Comparison of ENCODE assay signal across 8 cellular contexts in genomic region chr18:47150029-47150823, GRCh38. TPM values are rescaled to one million over a fixed set of nuclear protein-coding genes. Genes with fewer than 3 reads are reported as not detected.
DNase-seq lines count a peak whose midpoint lies in the region; ATAC-seq and TF ChIP-seq lines count a peak whose summit lies in the region.

A gene with protein sequence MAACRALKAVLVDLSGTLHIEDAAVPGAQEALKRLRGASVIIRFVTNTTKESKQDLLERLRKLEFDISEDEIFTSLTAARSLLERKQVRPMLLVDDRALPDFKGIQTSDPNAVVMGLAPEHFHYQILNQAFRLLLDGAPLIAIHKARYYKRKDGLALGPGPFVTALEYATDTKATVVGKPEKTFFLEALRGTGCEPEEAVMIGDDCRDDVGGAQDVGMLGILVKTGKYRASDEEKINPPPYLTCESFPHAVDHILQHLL (minus strand): TSS chr18:47150500. CDS start chr18:47136439, 14,061 bp downstream.

- H3K4ac ChIP-seq in trophoblast cell (ENCODE audit: low read depth, low read length): peak within 1 kb of the TSS; percentile 70

- peak; percentile 98 for ATAC-seq in Right ventricle myocardium superior (ENCODE audit: poor library complexity)

- H3K4me1 ChIP-seq in trophoblast cell (ENCODE audit: control insufficient read depth in 1 of 2, insufficient read depth in 2 of 2, low read length in 2 of 2) (peaks cover 6 to 10% of the 10 kb centered on the region in 2 experiments), tibial nerve (peaks cover 0 to 30% (median 3%) of the 10 kb centered on the region in 4 donors)

- peak within 1 kb of the TSS; percentile 35 for H3K23ac ChIP-seq in trophoblast cell (ENCODE audit: low read length)

- H3K27me3 Mint-ChIP-seq in HFFc6 (ENCODE audit: insufficient read depth): no peaks in the 10 kb centered on the region

- H3K27ac Mint-ChIP-seq in HFFc6: peak within 1 kb of the TSS; percentile 93

- H3K36me3 Mint-ChIP-seq in HFFc6 (ENCODE audit: low read depth): peaks cover 28% of the 10 kb centered on the region

- TF ChIP-seq POLR2A in NB4 (IDR thresholded peaks at IDR 0.05; ENCODE audit: extremely low read depth, insufficient read length): peak; percentile 87
- TF ChIP-seq POLR2A in tibial nerve (IDR thresholded peaks at IDR 0.05): peak; percentile 49 to 63

- H3K9me3 Mint-ChIP-seq in HFFc6: no peaks in the 10 kb centered on the region

- peaks cover 14% of the 10 kb centered on the region for H3K79me1 ChIP-seq in trophoblast cell (ENCODE audit: low read length)

- H3K27ac ChIP-seq in trophoblast cell (ENCODE audit: low read depth, low read length) (peak within 1 kb of the TSS; percentile 83), tibial nerve (peak within 1 kb of the TSS; percentile 67 to 93 (median 87))

- H3K9ac ChIP-seq in trophoblast cell (ENCODE audit: low read length): peak within 1 kb of the TSS; percentile 90

- peak within 1 kb of the TSS; percentile 90 for H2BK120ac ChIP-seq in trophoblast cell (ENCODE audit: insufficient read depth, low read length, poor library complexity)

- peak within 1 kb of the TSS; percentile 94 for H3K4me3 Mint-ChIP-seq in HFFc6

- H3K14ac ChIP-seq in trophoblast cell (ENCODE audit: low read length): peak within 1 kb of the TSS; percentile 90

- peak within 1 kb of the TSS; percentile 87 for H2AK5ac ChIP-seq in trophoblast cell (ENCODE audit: low read length)

- peak within 1 kb of the TSS; percentile 98 for H4K8ac ChIP-seq in trophoblast cell (ENCODE audit: low read depth, low read length)

- H4K91ac ChIP-seq in trophoblast cell (ENCODE audit: low read depth, low read length): peak within 1 kb of the TSS; percentile 88

- H3K4me2 ChIP-seq in trophoblast cell (ENCODE audit: low read length): peak within 1 kb of the TSS; percentile 80

- H3K4me3 ChIP-seq in NB4 (ENCODE audit: low read depth, low read length): peak within 1 kb of the TSS; percentile 93
- H3K4me3 ChIP-seq in trophoblast cell (ENCODE audit: low read depth, low read length): peak within 1 kb of the TSS; percentile 80
- peak within 1 kb of the TSS; percentile 53 to 75 (median 71) for H3K4me3 ChIP-seq in tibial nerve

- no peak within 1 kb of the TSS for H2BK12ac ChIP-seq in trophoblast cell (ENCODE audit: low read length)

- intact Hi-C loops in Right ventricle myocardium superior (cut with DNase I): no loop called here

- peaks cover 2 to 4% of the 10 kb centered on the region in 2 experiments for H3K36me3 ChIP-seq in trophoblast cell (ENCODE audit: control insufficient read depth in 1 of 2, insufficient read depth in 2 of 2, low read length in 2 of 2)
- peaks cover 0 to 22% (median 0%) of the 10 kb centered on the region in 3 donors for H3K36me3 ChIP-seq in tibial nerve

- H2BK5ac ChIP-seq in trophoblast cell (ENCODE audit: low read depth, low read length, poor library complexity): peak within 1 kb of the TSS; percentile 82

- H3K18ac ChIP-seq in trophoblast cell (ENCODE audit: low read length): peak within 1 kb of the TSS; percentile 81

- no peak for TF ChIP-seq CTCF in GM10266 (IDR thresholded peaks at IDR 0.05; ENCODE audit: control insufficient read depth, insufficient read depth, low read depth, missing control alignments)
- TF ChIP-seq CTCF in HFFc6 (IDR thresholded peaks at IDR 0.05): 0 out of 2 replicates have a peak, but pooled peaks have one; percentile 24
- no peak for TF ChIP-seq CTCF in NB4 (IDR thresholded peaks at IDR 0.05; ENCODE audit: low read depth, low read length)
- TF ChIP-seq CTCF in tibial nerve (IDR thresholded peaks at IDR 0.05): no peak

- peaks cover 11% of the 10 kb centered on the region for H3K79me2 ChIP-seq in trophoblast cell (ENCODE audit: control insufficient read depth, insufficient read depth, low read length, poor library complexity)

- peak; percentile 77 for DNase-seq in GM10266 (ENCODE audit: extremely low spot score)
- peak; percentile 65 for DNase-seq in HFFc6
- DNase-seq in NB4 (ENCODE audit: low read depth): peak; percentile 87
- peak; percentile 17 to 63 for DNase-seq in SW 1271 (lab: John Stamatoyannopoulos, UW)
- DNase-seq in activated naive CD8-positive, alpha-beta T cell treated with anti-CD3 and anti-CD28 coated beads, Interleukin-2, amount 50 U/mL, for 16 hours (ENCODE audit: low read depth, low spot score): peak; percentile 58
- DNase-seq in Right ventricle myocardium superior: peak; percentile 92
- DNase-seq in trophoblast cell: peak; percentile 70 to 79
- DNase-seq in tibial nerve (ENCODE audit: low spot score in 2 of 2): peak; percentile 57 to 59

- TF ChIP-seq EP300 in tibial nerve (IDR thresholded peaks at IDR 0.05): peak in 1 of 2 donors; percentile 93

- peaks cover 38% of the 10 kb centered on the region for H3K4me1 Mint-ChIP-seq in HFFc6 (ENCODE audit: low read depth)

- no CpG with 5 or more reads among the region's 70 CpGs for WGBS in trophoblast cell (ENCODE audit: extremely low coverage, insufficient coverage, insufficient read length)
- WGBS in tibial nerve, 2 donors: 1 to 2% methylated on average over 52 to 59 of the region's 70 CpGs

- H4K12ac ChIP-seq in trophoblast cell (ENCODE audit: low read depth, low read length): peak within 1 kb of the TSS; percentile 97

- no peaks in the 10 kb centered on the region for H3K27me3 ChIP-seq in trophoblast cell (ENCODE audit: insufficient read depth, low read length)
- H3K27me3 ChIP-seq in tibial nerve: no peaks in the 10 kb centered on the region

- H3K9me3 ChIP-seq in trophoblast cell (ENCODE audit: insufficient read depth, low read depth, low read length) (no peaks in the 10 kb centered on the region), tibial nerve (no peaks in the 10 kb centered on the region)

- H2AFZ ChIP-seq in trophoblast cell (ENCODE audit: insufficient read depth, low read length, poor library complexity): peak within 1 kb of the TSS; percentile 82

RNA-seq across cellular contexts. Expression of the gene that starts here (rescaled TPM):
- total RNA-seq in HFFc6 (2021; fragmentation: NEBNext Ultra II Directional; extraction: Animal tissue kit (Norgen Biotek cat#: 25700)): 10 to 100 TPM; 22.1 to 27.6 (median 23.3) TPM
- total RNA-seq in Right ventricle myocardium superior: 30.7 TPM
- 13.6 and 14.9 TPM in 2 replicates for polyA plus RNA-seq in trophoblast cell (2013)
- 10 to 100 TPM; 16.5 to 44.4 (median 29.6) TPM for total RNA-seq in tibial nerve

Comparison
In these comparisons a context has a peak if more than half of its experiments do, and no peak if none do; other contexts are left out.
1. Peak in every context shown above with its lines: DNase-seq, ATAC-seq, H3K4me3 ChIP-seq and H3K27ac ChIP-seq.
2. DNase-seq: peak in every context shown above with its lines; median percentile 92 in Right ventricle myocardium superior; 87 in NB4; 77 in GM10266; 74 in trophoblast cell; 65 in HFFc6; 58 in activated naive CD8-positive, alpha-beta T cell treated with anti-CD3 and anti-CD28 coated beads, Interleukin-2, amount 50 U/mL, for 16 hours; 58 in tibial nerve; 40 in SW 1271.